16 cellular contexts compared by ENCODE assay signal in genomic region chr5:62149894-62150293, GRCh38.
DNase-seq lines count a peak whose midpoint lies in the region; ATAC-seq and TF ChIP-seq lines count a peak whose summit lies in the region.
"Had no signal": no experiment of that assay in that cellular context is flagged by ENCODE, and none has a peak within 500 bp of the region (broad histone marks: within the 10 kb centered on the region; RNA-seq: fewer than 3 reads in every experiment).

No MANE protein-coding gene starts in this region.

- H3K27ac ChIP-seq in HEK293 (ENCODE audit: extremely low read depth, low read depth, low read length) (no peak overlapping the region), RWPE1 (peak overlapping the region; percentile 64), esophagus muscularis mucosa (replicated peaks in 1 of 4) (no peak overlapping the region), gastrocnemius medialis (no peak overlapping the region)
- H3K27ac ChIP-seq: SJSA1 had no signal

- H3K4me3 ChIP-seq in HEK293 (ENCODE audit: low read depth, low read length) = no peak overlapping the region
- no peak overlapping the region for H3K4me3 ChIP-seq in esophagus muscularis mucosa
- no peak overlapping the region for H3K4me3 ChIP-seq in gastrocnemius medialis
- H3K4me3 ChIP-seq: SJSA1 had no signal

- H3K9me3 ChIP-seq in HEK293 (ENCODE audit: control insufficient read depth, insufficient read depth, low read depth, low read length) (no peaks in the 10 kb centered on the region), esophagus muscularis mucosa (peaks cover 0 to 10% (median 4%) of the 10 kb centered on the region in 4 donors), gastrocnemius medialis (no peaks in the 10 kb centered on the region)
- H3K9me3 ChIP-seq: SJSA1 had no signal

- TF ChIP-seq POLR2A in esophagus muscularis mucosa (IDR thresholded peaks at IDR 0.05; ENCODE audit: low read depth) (no peak), gastrocnemius medialis (IDR thresholded peaks at IDR 0.05) (no peak)

- ATAC-seq in left lobe of liver = no peak
- ATAC-seq in gastrocnemius medialis = no peak
- no peak for ATAC-seq in GM18870 (IDR thresholded peaks at IDR 0.05; ENCODE audit: unreplicated experiment)

- WGBS in esophagus muscularis mucosa = 71% methylated on average over 4 of the region's 4 CpGs

- in situ Hi-C loops in gastrocnemius medialis (cut with MboI; ENCODE audit: low sequenced_read_pairs in 4 of 4) = no loop called here

- intact Hi-C loops in esophagus muscularis mucosa (cut with DNase I) (no loop called here), gastrocnemius medialis (cut with DNase I; ENCODE audit: low total_unique reads) (no loop called here)

- H3K4me1 ChIP-seq in HEK293 (ENCODE audit: control insufficient read depth, insufficient read depth, low read length) (no peaks in the 10 kb centered on the region), esophagus muscularis mucosa (no peaks in the 10 kb centered on the region), gastrocnemius medialis (no peaks in the 10 kb centered on the region)
- H3K4me1 ChIP-seq: Caco-2, SJSA1 had no signal

- no peaks in the 10 kb centered on the region for H3K36me3 ChIP-seq in HEK293 (ENCODE audit: control insufficient read depth in 2 of 2, insufficient read depth in 1 of 2, low read length in 2 of 2)
- H3K36me3 ChIP-seq in esophagus muscularis mucosa = no peaks in the 10 kb centered on the region
- no peaks in the 10 kb centered on the region for H3K36me3 ChIP-seq in gastrocnemius medialis
- H3K36me3 ChIP-seq: SJSA1 had no signal

- TF ChIP-seq CTCF in HEK293 (tag by site-specific recombination; IDR thresholded peaks at IDR 0.05) (no peak), RWPE1 (conservative IDR thresholded peaks at IDR 0.05; ENCODE audit: low read depth) (no peak), esophagus muscularis mucosa (IDR thresholded peaks at IDR 0.05) (no peak), gastrocnemius medialis (IDR thresholded peaks at IDR 0.05 in 4 of 5, conservative IDR thresholded peaks at IDR 0.05 in 1 of 5) (no peak)

- CTCF ChIA-PET in HEK293 (lab: Yijun Ruan, JAX) (interaction anchor here (1.0 kb wide), 1 partner anchor 10 kb away, joined by 3 read pairs; no protein-coding TSS in a partner anchor), RWPE1 (lab: Yijun Ruan, JAX) (no interaction called here)

- no peak for TF ChIP-seq EP300 in esophagus muscularis mucosa (IDR thresholded peaks at IDR 0.05)

- DNase-seq in M059J (ENCODE audit: low read depth) = peak; percentile 4
- no peak for DNase-seq in RWPE1 (ENCODE audit: low spot score)
- DNase-seq in esophagus muscularis mucosa (ENCODE audit: extremely low spot score) = peak; percentile 26
- DNase-seq in left lobe of liver (ENCODE audit: low spot score) = no peak
- DNase-seq in gastrocnemius medialis = no peak
- DNase-seq: Caco-2; CD4-positive, CD25-positive, alpha-beta regulatory T cell; DMS53; H9; IMR-90; NCI-H2029; NCI-H510A treated with DMSO at 0.1 percent for 48 hours; RPMI8226 had no signal

- POLR2A ChIA-PET in HEK293 (lab: Yijun Ruan, JAX) (no interaction called here), RWPE1 (lab: Yijun Ruan, JAX; ENCODE audit: low non-redundant PET) (no interaction called here)

- no peaks in the 10 kb centered on the region for H3K27me3 ChIP-seq in esophagus muscularis mucosa
- H3K27me3 ChIP-seq in gastrocnemius medialis = no peaks in the 10 kb centered on the region
- H3K27me3 ChIP-seq: SJSA1 had no signal

TF ChIP-seq in HEK293, 187 proteins besides CTCF, POLR2A, EP300 and RAD21:
- TF ChIP-seq ZNF645 (tag by site-specific recombination; IDR thresholded peaks at IDR 0.05) (no peak), SCRT1 (tag by site-specific recombination; IDR thresholded peaks at IDR 0.05; ENCODE audit: borderline replicate concordance) (0 out of 2 replicates have a peak, but pooled peaks have one; percentile 16), SCRT2 (tag by site-specific recombination; IDR thresholded peaks at IDR 0.05) (peak; percentile 76)

Comparison
In these comparisons a context has a peak if more than half of its experiments do, and no peak if none do; other contexts are left out.
1. DNase-seq: peak in M059J (single experiment) and esophagus muscularis mucosa (single experiment); none in RWPE1 (single experiment), left lobe of liver (single experiment) and gastrocnemius medialis (0 of 2).